ENCODE assay signal across 20 cellular contexts in genomic region chr10:86804805-86805204, GRCh38. TPM values are rescaled to one million over a fixed set of nuclear protein-coding genes. Genes with fewer than 3 reads are reported as not detected.
DNase-seq lines count a peak whose midpoint lies in the region; TF ChIP-seq lines count a peak whose summit lies in the region.
"Had no signal": no experiment of that assay in that cellular context is flagged by ENCODE, and none has a peak within 500 bp of the region (broad histone marks: within the 10 kb centered on the region; RNA-seq: fewer than 3 reads in every experiment).

No MANE protein-coding gene starts in this region.

- CTCF ChIA-PET in HEK293 (lab: Yijun Ruan, JAX), result interaction anchor here (0.6 kb wide), 2 partner anchors 13 to 388 kb away, joined by 3 read pairs; no protein-coding TSS in a partner anchor

- POLR2A ChIA-PET in HEK293 (lab: Yijun Ruan, JAX), result no interaction called here

- TF ChIP-seq EP300 in esophagus muscularis mucosa (IDR thresholded peaks at IDR 0.05), result no peak

- H3K4me1 ChIP-seq in HEK293 (ENCODE audit: control insufficient read depth, insufficient read depth, low read length) (peaks cover 3% of the 10 kb centered on the region; the same call in 1 of the 2 replicates), esophagus muscularis mucosa (peaks cover 1 to 75% (median 55%) of the 10 kb centered on the region in 4 donors), tibial artery (peaks cover 0 to 74% (median 8%) of the 10 kb centered on the region in 4 donors)
- H3K4me1 ChIP-seq: BLaER1, Caco-2, Peyer's patch had no signal

- H3K4me3 ChIP-seq in HEK293 (ENCODE audit: low read depth, low read length), result no peak overlapping the region
- H3K4me3 ChIP-seq in esophagus muscularis mucosa, result no peak overlapping the region
- no peak overlapping the region for H3K4me3 ChIP-seq in tibial artery
- H3K4me3 ChIP-seq: BLaER1, Peyer's patch, SJSA1 had no signal

- TF ChIP-seq POLR2A in esophagus muscularis mucosa (IDR thresholded peaks at IDR 0.05; ENCODE audit: low read depth), result no peak

- H3K27ac ChIP-seq in HEK293 (ENCODE audit: extremely low read depth, low read depth, low read length) (no peak overlapping the region), esophagus muscularis mucosa (replicated peaks in 1 of 4) (peak overlapping the region in 3 of 4 donors; percentile 42 to 54 (median 45)), tibial artery (peak overlapping the region; percentile 17 to 44)
- H3K27ac ChIP-seq: BLaER1, Peyer's patch, SJSA1 had no signal

- H3K9me3 ChIP-seq in HEK293 (ENCODE audit: control insufficient read depth, insufficient read depth, low read depth, low read length), result no peaks in the 10 kb centered on the region
- H3K9me3 ChIP-seq in esophagus muscularis mucosa, result no peaks in the 10 kb centered on the region
- no peaks in the 10 kb centered on the region for H3K9me3 ChIP-seq in tibial artery
- H3K9me3 ChIP-seq: BLaER1, Caco-2, Peyer's patch, SJSA1 had no signal

- H3K27me3 ChIP-seq in esophagus muscularis mucosa, result no peaks in the 10 kb centered on the region
- H3K27me3 ChIP-seq in tibial artery, result no peaks in the 10 kb centered on the region
- H3K27me3 ChIP-seq: BLaER1, Peyer's patch, SJSA1 had no signal

- H3K36me3 ChIP-seq in HEK293 (ENCODE audit: control insufficient read depth in 2 of 2, insufficient read depth in 1 of 2, low read length in 2 of 2) (no peaks in the 10 kb centered on the region; a peak in 1 of 3 replicates), esophagus muscularis mucosa (no peaks in the 10 kb centered on the region), tibial artery (no peaks in the 10 kb centered on the region)
- H3K36me3 ChIP-seq: BLaER1, Peyer's patch, SJSA1 had no signal

- DNase-seq in NCI-H82 treated with DMSO at 0.1 percent for 48 hours (lab: John Stamatoyannopoulos, UW; ENCODE audit: unreplicated experiment) (peak; percentile 12), esophagus muscularis mucosa (ENCODE audit: extremely low spot score) (no peak), tibial artery (no peak), NCI-H69 (lab: John Stamatoyannopoulos, UW) (no peak), RKO (ENCODE audit: low spot score) (no peak), activated gamma-delta T cell (lab: John Stamatoyannopoulos, UW) (no peak)
- DNase-seq: ACHN; Caco-2; CD4-positive, alpha-beta T cell; DMS 273 treated with DMSO at 0.1 percent for 48 hours; DMS79 treated with DMSO at 0.1 percent for 48 hours; Karpas-422; NCI-H1417 treated with DMSO at 0.1 percent for 48 hours; NCI-H187; NCI-H446 treated with DMSO at 0.1 percent for 48 hours; NCI-H526 treated with DMSO at 0.1 percent for 48 hours; Peyer's patch had no signal

- 63% methylated on average over 3 of the region's 3 CpGs for WGBS in esophagus muscularis mucosa

- TF ChIP-seq CTCF in HEK293 (tag by site-specific recombination; IDR thresholded peaks at IDR 0.05) (no peak), esophagus muscularis mucosa (IDR thresholded peaks at IDR 0.05) (no peak), tibial artery (IDR thresholded peaks at IDR 0.05) (no peak)

- intact Hi-C loops in esophagus muscularis mucosa (cut with DNase I), result no loop called here
- intact Hi-C loops in tibial artery (cut with DNase I; ENCODE audit: low total_unique reads), result no loop called here

TF ChIP-seq in HEK293, 187 proteins besides CTCF, POLR2A, EP300 and RAD21 (continues in another document):
- TF ChIP-seq ZNF677 (tag by site-specific recombination; IDR thresholded peaks at IDR 0.05), result no peak
- TF ChIP-seq ZNF600 (tag by site-specific recombination; IDR thresholded peaks at IDR 0.05), result no peak
- TF ChIP-seq PRDM10 (tag by site-specific recombination; IDR thresholded peaks at IDR 0.05), result peak; percentile 43; the same call in 1 of the 2 replicates
- TF ChIP-seq WT1 (tag by site-specific recombination; IDR thresholded peaks at IDR 0.05), result peak; percentile 43; the same call in 1 of the 2 replicates
- TF ChIP-seq, protein P1, sequence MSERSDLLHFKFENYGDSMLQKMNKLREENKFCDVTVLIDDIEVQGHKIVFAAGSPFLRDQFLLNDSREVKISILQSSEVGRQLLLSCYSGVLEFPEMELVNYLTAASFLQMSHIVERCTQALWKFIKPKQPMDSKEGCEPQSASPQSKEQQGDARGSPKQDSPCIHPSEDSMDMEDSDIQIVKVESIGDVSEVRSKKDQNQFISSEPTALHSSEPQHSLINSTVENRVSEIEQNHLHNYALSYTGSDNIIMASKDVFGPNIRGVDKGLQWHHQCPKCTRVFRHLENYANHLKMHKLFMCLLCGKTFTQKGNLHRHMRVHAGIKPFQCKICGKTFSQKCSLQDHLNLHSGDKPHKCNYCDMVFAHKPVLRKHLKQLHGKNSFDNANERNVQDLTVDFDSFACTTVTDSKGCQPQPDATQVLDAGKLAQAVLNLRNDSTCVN (tag by site-specific recombination; optimal IDR thresholded peaks at IDR 0.05), result no peak
- no peak for TF ChIP-seq GLI2 (tag by site-specific recombination; IDR thresholded peaks at IDR 0.05; ENCODE audit: borderline replicate concordance, low read depth)
- TF ChIP-seq, protein P2, sequence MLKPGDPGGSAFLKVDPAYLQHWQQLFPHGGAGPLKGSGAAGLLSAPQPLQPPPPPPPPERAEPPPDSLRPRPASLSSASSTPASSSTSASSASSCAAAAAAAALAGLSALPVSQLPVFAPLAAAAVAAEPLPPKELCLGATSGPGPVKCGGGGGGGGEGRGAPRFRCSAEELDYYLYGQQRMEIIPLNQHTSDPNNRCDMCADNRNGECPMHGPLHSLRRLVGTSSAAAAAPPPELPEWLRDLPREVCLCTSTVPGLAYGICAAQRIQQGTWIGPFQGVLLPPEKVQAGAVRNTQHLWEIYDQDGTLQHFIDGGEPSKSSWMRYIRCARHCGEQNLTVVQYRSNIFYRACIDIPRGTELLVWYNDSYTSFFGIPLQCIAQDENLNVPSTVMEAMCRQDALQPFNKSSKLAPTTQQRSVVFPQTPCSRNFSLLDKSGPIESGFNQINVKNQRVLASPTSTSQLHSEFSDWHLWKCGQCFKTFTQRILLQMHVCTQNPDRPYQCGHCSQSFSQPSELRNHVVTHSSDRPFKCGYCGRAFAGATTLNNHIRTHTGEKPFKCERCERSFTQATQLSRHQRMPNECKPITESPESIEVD (tag by site-specific recombination; IDR thresholded peaks at IDR 0.05), result peak; percentile 37; the same call in 1 of the 2 replicates
- no peak for TF ChIP-seq ZNF362 (tag by site-specific recombination; IDR thresholded peaks at IDR 0.05)
- TF ChIP-seq PBX3 (CRISPR knock-in tag; IDR thresholded peaks at IDR 0.05), result no peak
- TF ChIP-seq ZNF2 (tag by site-specific recombination; IDR thresholded peaks at IDR 0.05), result no peak
- TF ChIP-seq ZNF561 (tag by site-specific recombination; IDR thresholded peaks at IDR 0.05; ENCODE audit: borderline replicate concordance), result no peak

RNA-seq across cellular contexts. Expression of gene BMPR1A, which starts 48.4 kb away (rescaled TPM):
- 100 to 1,000 TPM in 1 of 4 donors, 10 to 100 TPM in 3; 66.1 to 110 (median 90.5) TPM for total RNA-seq in esophagus muscularis mucosa
